ENCODE assay signal across 25 cellular contexts in the genomic region with DNA sequence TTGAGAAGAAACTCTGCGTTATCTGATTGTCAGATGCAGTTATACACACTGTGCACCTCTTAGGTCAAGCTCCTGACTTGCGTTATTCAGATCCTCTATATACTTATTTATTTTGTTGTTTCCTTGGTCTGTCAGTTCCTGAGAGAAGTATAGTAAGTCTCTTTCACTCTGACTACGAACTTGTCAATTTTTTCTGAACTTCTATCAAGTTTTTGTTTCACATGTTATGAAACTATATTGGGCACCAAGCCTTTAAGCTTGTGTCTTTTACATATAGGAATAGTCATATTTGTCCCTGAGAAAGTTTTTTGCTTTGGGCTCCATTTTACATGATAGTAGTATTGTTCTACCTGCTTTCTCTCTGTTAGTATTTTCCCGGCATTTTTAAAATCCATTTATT. TPM values are rescaled to one million over a fixed set of nuclear protein-coding genes. Genes with fewer than 3 reads are reported as not detected.
A peak's percentile ranks its signal among the peaks of the same experiment; 100 is the strongest.
DNase-seq lines count a peak whose midpoint lies in the region; ATAC-seq lines count a peak whose summit lies in the region.
"Had no signal": no experiment of that assay in that cellular context is flagged by ENCODE, and none has a peak within 500 bp of the region (broad histone marks: within the 10 kb centered on the region; RNA-seq: fewer than 3 reads in every experiment).

No MANE protein-coding gene starts in this region.

- no peaks in the 10 kb centered on the region for H3K36me3 Mint-ChIP-seq in T-helper 2 cell treated with Interferon-gamma antibody and Interleukin-4, amounts not matched to agents 5 μg/mL and 100 μg/mL, for 36 hours (ENCODE audit: low read depth)
- H3K36me3 Mint-ChIP-seq in CD8-positive, alpha-beta memory T cell = no peaks in the 10 kb centered on the region
- H3K36me3 Mint-ChIP-seq: IgD-negative memory B cell had no signal

- CTCF ChIA-PET in CD8-positive, alpha-beta memory T cell (lab: Charles Lee) = no interaction called here

- no peaks in the 10 kb centered on the region for H3K27me3 Mint-ChIP-seq in T-helper 2 cell treated with Interferon-gamma antibody and Interleukin-4, amounts not matched to agents 5 μg/mL and 100 μg/mL, for 36 hours (ENCODE audit: low read depth)
- H3K27me3 Mint-ChIP-seq in CD8-positive, alpha-beta memory T cell = peaks cover 10 to 12% of the 10 kb centered on the region in 2 donors
- H3K27me3 Mint-ChIP-seq: IgD-negative memory B cell had no signal

- DNase-seq in T-helper 2 cell treated with Interferon-gamma antibody and Interleukin-4, amounts not matched to agents 5 μg/mL and 100 μg/mL, for 36 hours (ENCODE audit: low spot score) = no peak
- DNase-seq in substantia nigra (lab: John Stamatoyannopoulos, UW) = no peak
- no peak for DNase-seq in CD8-positive, alpha-beta memory T cell
- DNase-seq: DMS 273 treated with DMSO at 0.1 percent for 48 hours, DND-41, GOT3, Kasumi-1, MG63, NCI-H1048, NCI-H1436, NCI-H2029, NCI-H345, NCI-H524 treated with DMSO at 0.1 percent for 48 hours, PC-3, RPMI8226, SHP77 treated with DMSO at 0.1 percent for 48 hours, SK-N-SH had no signal

- peak overlapping the region; percentile 15 for H3K27ac Mint-ChIP-seq in T-helper 2 cell treated with Interferon-gamma antibody and Interleukin-4, amounts not matched to agents 5 μg/mL and 100 μg/mL, for 36 hours
- no peak overlapping the region for H3K27ac Mint-ChIP-seq in CD8-positive, alpha-beta memory T cell
- H3K27ac Mint-ChIP-seq: IgD-negative memory B cell had no signal

- H3K27me3 ChIP-seq in CD8-positive, alpha-beta memory T cell (ENCODE audit: insufficient read depth, low read length, poor library complexity, severe bottlenecking) = no peaks in the 10 kb centered on the region
- H3K27me3 ChIP-seq: MG63 had no signal

- no peak overlapping the region for H3K4me3 Mint-ChIP-seq in T-helper 2 cell treated with Interferon-gamma antibody and Interleukin-4, amounts not matched to agents 5 μg/mL and 100 μg/mL, for 36 hours
- H3K4me3 Mint-ChIP-seq in CD8-positive, alpha-beta memory T cell = no peak overlapping the region
- H3K4me3 Mint-ChIP-seq: IgD-negative memory B cell had no signal

- H3K4me1 ChIP-seq in CD8-positive, alpha-beta memory T cell (ENCODE audit: insufficient read depth, low read length) = no peaks in the 10 kb centered on the region

- no peaks in the 10 kb centered on the region for H3K36me3 ChIP-seq in CD8-positive, alpha-beta memory T cell (ENCODE audit: insufficient read depth, low read length)
- H3K36me3 ChIP-seq: MG63 had no signal

- ATAC-seq in GM18498 (IDR thresholded peaks at IDR 0.05; ENCODE audit: unreplicated experiment) = peak; percentile 43
- ATAC-seq in GM18858 (IDR thresholded peaks at IDR 0.05; ENCODE audit: unreplicated experiment) = peak; percentile 74
- ATAC-seq in GM21717 (IDR thresholded peaks at IDR 0.05; ENCODE audit: unreplicated experiment) = peak; percentile 56
- ATAC-seq in HG03196 (IDR thresholded peaks at IDR 0.05; ENCODE audit: unreplicated experiment) = no peak
- no peak for ATAC-seq in GM19023 (IDR thresholded peaks at IDR 0.05; ENCODE audit: unreplicated experiment)
- ATAC-seq: PC-3 had no signal

- H3K4me1 Mint-ChIP-seq in T-helper 2 cell treated with Interferon-gamma antibody and Interleukin-4, amounts not matched to agents 5 μg/mL and 100 μg/mL, for 36 hours (ENCODE audit: low read depth) = peaks cover 6% of the 10 kb centered on the region
- no peaks in the 10 kb centered on the region for H3K4me1 Mint-ChIP-seq in CD8-positive, alpha-beta memory T cell
- H3K4me1 Mint-ChIP-seq: IgD-negative memory B cell had no signal

- H3K9me3 Mint-ChIP-seq in T-helper 2 cell treated with Interferon-gamma antibody and Interleukin-4, amounts not matched to agents 5 μg/mL and 100 μg/mL, for 36 hours = no peaks in the 10 kb centered on the region
- no peaks in the 10 kb centered on the region for H3K9me3 Mint-ChIP-seq in CD8-positive, alpha-beta memory T cell

- POLR2A ChIA-PET in CD8-positive, alpha-beta memory T cell (lab: Charles Lee) = no interaction called here

- no peaks in the 10 kb centered on the region for H3K9me3 ChIP-seq in CD8-positive, alpha-beta memory T cell (ENCODE audit: low read length)
- H3K9me3 ChIP-seq: MG63, SK-N-SH had no signal

- no peak overlapping the region for H3K4me3 ChIP-seq in CD8-positive, alpha-beta memory T cell (ENCODE audit: low read length)
- H3K4me3 ChIP-seq: MG63 had no signal

- H3K27ac ChIP-seq in substantia nigra (ENCODE audit: low read depth, low read length, poor library complexity, severe bottlenecking) = no peak overlapping the region
- H3K27ac ChIP-seq in CD8-positive, alpha-beta memory T cell (ENCODE audit: low read depth, low read length) = no peak overlapping the region
- H3K27ac ChIP-seq: C4-2B had no signal

RNA-seq across cellular contexts. Expression of gene ZNF275, which starts 31.7 kb away (rescaled TPM):
- total RNA-seq in CD8-positive, alpha-beta memory T cell = 10 to 100 TPM in 1 of 2 experiments, 1 to 10 TPM in 1; 9.2 to 10.1 TPM
- polyA plus RNA-seq in CD8-positive, alpha-beta memory T cell = 5.4 TPM

RNA-seq across cellular contexts. Expression of gene PNMA6E, which starts 35.5 kb away (rescaled TPM):
- total RNA-seq in CD8-positive, alpha-beta memory T cell = not detected
- not detected for polyA plus RNA-seq in CD8-positive, alpha-beta memory T cell
- total RNA-seq: G401, PC-3 had no signal
- polyA plus RNA-seq: IgD-negative memory B cell, SK-N-SH had no signal

RNA-seq across cellular contexts. Expression of gene PNMA6F, which starts 44.1 kb away (rescaled TPM):
- not detected for total RNA-seq in CD8-positive, alpha-beta memory T cell
- polyA plus RNA-seq in CD8-positive, alpha-beta memory T cell = not detected
- total RNA-seq: PC-3 had no signal
- polyA plus RNA-seq: IgD-negative memory B cell, SK-N-SH had no signal

RNA-seq across cellular contexts. Expression of gene ZFP92, which starts 45.6 kb away (rescaled TPM):
- 1 to 10 TPM; 1.7 to 1.9 TPM for total RNA-seq in CD8-positive, alpha-beta memory T cell
- polyA plus RNA-seq in CD8-positive, alpha-beta memory T cell = 0.41 TPM
- total RNA-seq: G401, PC-3 had no signal

Comparison
In these comparisons a context has a peak if more than half of its experiments do, and no peak if none do; other contexts are left out.
1. ATAC-seq: peak in GM18498 (single experiment), GM18858 (single experiment) and GM21717 (single experiment); none in HG03196 (single experiment) and GM19023 (single experiment).